18 cellular contexts compared by ENCODE assay signal in the genomic region with DNA sequence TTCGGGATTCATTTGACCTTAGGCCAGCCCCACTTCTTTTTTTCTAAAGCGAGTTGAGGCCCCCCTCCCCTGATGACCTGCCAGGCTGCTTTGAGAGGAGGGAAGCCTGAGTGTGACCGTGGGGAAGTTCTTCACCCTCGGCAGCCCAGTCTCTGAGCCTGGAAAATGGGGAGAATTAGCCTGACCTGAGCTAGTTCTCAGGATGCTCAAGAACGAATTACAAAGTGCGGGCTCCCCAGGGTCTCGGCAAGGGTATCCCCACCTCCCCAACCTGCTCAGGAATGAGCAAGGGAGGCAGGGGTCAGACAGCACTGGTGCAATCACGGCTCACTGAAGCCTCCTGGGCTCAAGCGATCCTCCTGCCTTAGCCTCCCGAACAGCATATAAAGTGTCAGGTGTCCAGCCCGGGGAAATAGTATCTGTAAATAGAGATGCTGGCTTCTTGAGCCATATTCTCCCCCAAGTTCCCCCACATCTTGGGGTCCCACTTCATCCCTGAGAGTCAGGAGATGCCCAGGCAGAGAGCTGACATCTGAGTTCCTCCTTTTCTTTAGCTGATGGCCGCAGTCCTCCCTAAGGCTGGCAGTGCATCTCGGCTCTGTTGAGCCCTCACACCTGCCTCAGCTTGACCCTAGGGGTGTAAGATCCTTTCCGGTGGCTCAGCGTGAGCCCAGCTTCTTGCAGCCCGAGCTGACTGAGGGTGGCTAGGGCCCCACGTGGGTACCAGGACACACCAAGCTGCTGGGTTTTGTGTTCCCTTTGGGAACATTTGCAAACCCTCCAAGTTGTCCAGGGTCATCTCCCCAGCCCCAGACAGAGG. TPM values are rescaled to one million over a fixed set of nuclear protein-coding genes. Genes with fewer than 3 reads are reported as not detected.
"Had no signal": no experiment of that assay in that cellular context is flagged by ENCODE, and none has a peak within 500 bp of the region (broad histone marks: within the 10 kb centered on the region; RNA-seq: fewer than 3 reads in every experiment).

No MANE protein-coding gene starts in this region.

- H3K36me3 Mint-ChIP-seq: activated naive CD4-positive, alpha-beta T cell treated with anti-CD3 and anti-CD28 coated beads, Interleukin-2, amount 50 U/mL, for 72 hours; brain; stimulated activated memory B cell treated with anti-CD40 and anti-IgM and Interleukin-4, amounts not matched to agents 10 μg/mL and 1 μg/mL and 100 μg/mL, for 72 hours had no signal

- H3K36me3 ChIP-seq: right atrium auricular region, tibial artery had no signal

- FAIRE-seq: TTC549 had no signal

- H3K4me1 Mint-ChIP-seq: activated CD4-positive, alpha-beta T cell treated with anti-CD3 and anti-CD28 coated beads, Interleukin-2, amount 10 ng/mL, durations not matched to agents 7 days and 5 days; activated T-helper 17 cell treated with anti-CD3 and anti-CD28 coated beads, Interleukin-2, amount 50 U/mL, for 72 hours; brain; central memory CD8-positive, alpha-beta T cell had no signal

- H3K4me3 ChIP-seq: right atrium auricular region, tibial artery had no signal

- H3K79me2 ChIP-seq: parathyroid adenoma had no signal

- H3K27ac Mint-ChIP-seq: activated CD4-positive, alpha-beta T cell treated with anti-CD3 and anti-CD28 coated beads, Interleukin-2, amount 10 ng/mL, durations not matched to agents 7 days and 5 days; activated naive CD4-positive, alpha-beta T cell treated with anti-CD3 and anti-CD28 coated beads, Interleukin-2, amount 50 U/mL, for 72 hours; activated T-helper 17 cell treated with anti-CD3 and anti-CD28 coated beads, Interleukin-2, amount 50 U/mL, for 72 hours; brain; dendritic cell treated with granulocyte-macrophage colony-stimulating factor and Interleukin-4, amounts not matched to agents 40 ng/mL and 50 ng/mL, for 4 days; stimulated activated memory B cell treated with anti-CD40 and anti-IgM and Interleukin-4, amounts not matched to agents 10 μg/mL and 1 μg/mL and 100 μg/mL, for 72 hours; T-helper 17 cell had no signal

- H3K9me3 Mint-ChIP-seq: activated CD4-positive, alpha-beta T cell treated with anti-CD3 and anti-CD28 coated beads, Interleukin-2, amount 10 ng/mL, durations not matched to agents 7 days and 5 days; activated naive CD4-positive, alpha-beta T cell treated with anti-CD3 and anti-CD28 coated beads, Interleukin-2, amount 50 U/mL, for 72 hours; activated T-helper 17 cell treated with anti-CD3 and anti-CD28 coated beads, Interleukin-2, amount 50 U/mL, for 72 hours; central memory CD8-positive, alpha-beta T cell; dendritic cell treated with granulocyte-macrophage colony-stimulating factor and Interleukin-4, amounts not matched to agents 40 ng/mL and 50 ng/mL, for 4 days; stimulated activated memory B cell treated with anti-CD40 and anti-IgM and Interleukin-4, amounts not matched to agents 10 μg/mL and 1 μg/mL and 100 μg/mL, for 72 hours had no signal

- H3K27me3 Mint-ChIP-seq: T-helper 17 cell had no signal

- H3K4me1 ChIP-seq: parathyroid adenoma had no signal

- H3K27ac ChIP-seq: parathyroid adenoma, right atrium auricular region, tibial artery had no signal

- DNase-seq: activated CD4-positive, alpha-beta T cell treated with anti-CD3 and anti-CD28 coated beads, Interleukin-2, amount 10 ng/mL, durations not matched to agents 7 days and 5 days; activated CD4-positive, CD25-positive, alpha-beta regulatory T cell; amniotic stem cell; glutamatergic neuron; stimulated activated CD4-positive, alpha-beta T cell treated with anti-CD3 and anti-CD28 coated beads, Interleukin-1b, Interleukin-23, amount 100 ng/mL, for 48 hours; T-helper 17 cell had no signal

- H3K4me3 Mint-ChIP-seq: activated CD4-positive, alpha-beta T cell treated with anti-CD3 and anti-CD28 coated beads, Interleukin-2, amount 10 ng/mL, durations not matched to agents 7 days and 5 days; activated T-helper 17 cell treated with anti-CD3 and anti-CD28 coated beads, Interleukin-2, amount 50 U/mL, for 72 hours; brain; central memory CD8-positive, alpha-beta T cell; dendritic cell treated with granulocyte-macrophage colony-stimulating factor and Interleukin-4, amounts not matched to agents 40 ng/mL and 50 ng/mL, for 4 days; stimulated activated memory B cell treated with anti-CD40 and anti-IgM and Interleukin-4, amounts not matched to agents 10 μg/mL and 1 μg/mL and 100 μg/mL, for 72 hours; T-helper 17 cell had no signal

- H3K9ac ChIP-seq: parathyroid adenoma had no signal

- H2AFZ ChIP-seq: parathyroid adenoma had no signal

- ATAC-seq: activated naive CD4-positive, alpha-beta T cell treated with anti-CD3 and anti-CD28 coated beads, Interleukin-2, amount 50 U/mL, for 72 hours; activated T-helper 17 cell treated with anti-CD3 and anti-CD28 coated beads, Interleukin-2, amount 50 U/mL, for 72 hours; esophagus mucosa; stimulated activated memory B cell treated with anti-CD40 and anti-IgM and Interleukin-4, amounts not matched to agents 10 μg/mL and 1 μg/mL and 100 μg/mL, for 72 hours had no signal

RNA-seq across cellular contexts. Expression of a gene that starts 1.6 kb away (rescaled TPM):
- total RNA-seq: activated CD4-positive, alpha-beta T cell treated with anti-CD3 and anti-CD28 coated beads, Interleukin-2, amount 10 ng/mL, durations not matched to agents 7 days and 5 days; fibroblast of villous mesenchyme; right atrium auricular region; T-helper 17 cell had no signal

RNA-seq across cellular contexts. Expression of a gene that starts 25.0 kb away (rescaled TPM):
- total RNA-seq: activated CD4-positive, alpha-beta T cell treated with anti-CD3 and anti-CD28 coated beads, Interleukin-2, amount 10 ng/mL, durations not matched to agents 7 days and 5 days had no signal
